ENCODE assay signal across 1 cellular context in genomic region chr4:16532240-16532990, GRCh38.
TF ChIP-seq lines count a peak whose summit lies in the region.

No MANE protein-coding gene starts in this region.

TF ChIP-seq in HepG2, 621 proteins besides CTCF, POLR2A, EP300 and RAD21 (continued from another document):
- TF ChIP-seq BCLAF1 (IDR thresholded peaks at IDR 0.05) = no peak
